Comparison of ENCODE assay signal across 9 cellular contexts in genomic region chr4:23889814-23890269, GRCh38.
DNase-seq lines count a peak whose midpoint lies in the region; ATAC-seq and TF ChIP-seq lines count a peak whose summit lies in the region.
"Had no signal": no experiment of that assay in that cellular context is flagged by ENCODE, and none has a peak within 500 bp of the region (broad histone marks: within the 10 kb centered on the region; RNA-seq: fewer than 3 reads in every experiment).

A gene with protein sequence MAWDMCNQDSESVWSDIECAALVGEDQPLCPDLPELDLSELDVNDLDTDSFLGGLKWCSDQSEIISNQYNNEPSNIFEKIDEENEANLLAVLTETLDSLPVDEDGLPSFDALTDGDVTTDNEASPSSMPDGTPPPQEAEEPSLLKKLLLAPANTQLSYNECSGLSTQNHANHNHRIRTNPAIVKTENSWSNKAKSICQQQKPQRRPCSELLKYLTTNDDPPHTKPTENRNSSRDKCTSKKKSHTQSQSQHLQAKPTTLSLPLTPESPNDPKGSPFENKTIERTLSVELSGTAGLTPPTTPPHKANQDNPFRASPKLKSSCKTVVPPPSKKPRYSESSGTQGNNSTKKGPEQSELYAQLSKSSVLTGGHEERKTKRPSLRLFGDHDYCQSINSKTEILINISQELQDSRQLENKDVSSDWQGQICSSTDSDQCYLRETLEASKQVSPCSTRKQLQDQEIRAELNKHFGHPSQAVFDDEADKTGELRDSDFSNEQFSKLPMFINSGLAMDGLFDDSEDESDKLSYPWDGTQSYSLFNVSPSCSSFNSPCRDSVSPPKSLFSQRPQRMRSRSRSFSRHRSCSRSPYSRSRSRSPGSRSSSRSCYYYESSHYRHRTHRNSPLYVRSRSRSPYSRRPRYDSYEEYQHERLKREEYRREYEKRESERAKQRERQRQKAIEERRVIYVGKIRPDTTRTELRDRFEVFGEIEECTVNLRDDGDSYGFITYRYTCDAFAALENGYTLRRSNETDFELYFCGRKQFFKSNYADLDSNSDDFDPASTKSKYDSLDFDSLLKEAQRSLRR (minus strand): TSS chr4:23890047. CDS start chr4:23889957, 90 bp downstream.

- in situ Hi-C loops in ACHN (cut with HindIII; ENCODE audit: low pct_ligation_motif_present, low pct_unique_long_range_greater_than_20kb, low sequenced_read_pairs): no loop called here

- DNase-seq in ACHN (peak; percentile 73), NCI-H510A (lab: John Stamatoyannopoulos, UW) (peak; percentile 27), choroid plexus epithelial cell (ENCODE audit: low read depth) (peak; percentile 39), left kidney (ENCODE audit: low read depth, low spot score) (peak; percentile 92), MV-4-11 (lab: John Stamatoyannopoulos, UW) (no peak)
- no peak for DNase-seq in activated CD8-positive, alpha-beta memory T cell treated with anti-CD3 and anti-CD28 coated beads, Interleukin-2, amount 50 U/mL, for 48 hours
- DNase-seq: activated T-cell treated with anti-CD3 and anti-CD28 coated beads, Interleukin-2, amount 50 U/mL, for 4 hours had no signal

- H3K27me3 ChIP-seq in subcutaneous abdominal adipose tissue (ENCODE audit: control insufficient read depth in 5 of 5, insufficient read depth in 4 of 5, low read length in 5 of 5): no peaks in the 10 kb centered on the region

- H3K36me3 ChIP-seq in subcutaneous abdominal adipose tissue (ENCODE audit: control insufficient read depth in 5 of 5, insufficient read depth in 5 of 5, low read length in 5 of 5): no peaks in the 10 kb centered on the region

- H3K4me1 ChIP-seq in subcutaneous abdominal adipose tissue (ENCODE audit: control insufficient read depth in 5 of 5, insufficient read depth in 5 of 5, low read length in 5 of 5): peaks cover 3 to 35% (median 31%) of the 10 kb centered on the region in 5 donors

- peak within 1 kb of the TSS; percentile 90 for H3K27ac ChIP-seq in subcutaneous abdominal adipose tissue (ENCODE audit: low read depth, low read length)

- H3K4me3 ChIP-seq in choroid plexus epithelial cell (ENCODE audit: low read depth, low read length) (peak within 1 kb of the TSS; percentile 44), subcutaneous abdominal adipose tissue (ENCODE audit: low read depth in 1 of 5, low read length in 5 of 5) (peak within 1 kb of the TSS; percentile 65 to 87 (median 75))

- peak; percentile 67 for ATAC-seq in GM21786 (IDR thresholded peaks at IDR 0.05; ENCODE audit: unreplicated experiment)

- TF ChIP-seq CTCF in choroid plexus epithelial cell (conservative IDR thresholded peaks at IDR 0.05; ENCODE audit: low read depth, low read length): no peak

- H3K9ac ChIP-seq in subcutaneous abdominal adipose tissue (ENCODE audit: low read length in 5 of 5): peak within 1 kb of the TSS; percentile 47 to 81 (median 67)

- no peaks in the 10 kb centered on the region for H3K9me3 ChIP-seq in subcutaneous abdominal adipose tissue (ENCODE audit: control insufficient read depth in 5 of 5, low read length in 5 of 5)

Comparison
In these comparisons a context has a peak if more than half of its experiments do, and no peak if none do; other contexts are left out.
1. DNase-seq: peak in ACHN (single experiment), NCI-H510A (single experiment), choroid plexus epithelial cell (single experiment) and left kidney (single experiment); none in activated CD8-positive, alpha-beta memory T cell treated with anti-CD3 and anti-CD28 coated beads, Interleukin-2, amount 50 U/mL, for 48 hours (single experiment) and MV-4-11 (single experiment).